1 cellular context compared by ENCODE assay signal in the genomic region with DNA sequence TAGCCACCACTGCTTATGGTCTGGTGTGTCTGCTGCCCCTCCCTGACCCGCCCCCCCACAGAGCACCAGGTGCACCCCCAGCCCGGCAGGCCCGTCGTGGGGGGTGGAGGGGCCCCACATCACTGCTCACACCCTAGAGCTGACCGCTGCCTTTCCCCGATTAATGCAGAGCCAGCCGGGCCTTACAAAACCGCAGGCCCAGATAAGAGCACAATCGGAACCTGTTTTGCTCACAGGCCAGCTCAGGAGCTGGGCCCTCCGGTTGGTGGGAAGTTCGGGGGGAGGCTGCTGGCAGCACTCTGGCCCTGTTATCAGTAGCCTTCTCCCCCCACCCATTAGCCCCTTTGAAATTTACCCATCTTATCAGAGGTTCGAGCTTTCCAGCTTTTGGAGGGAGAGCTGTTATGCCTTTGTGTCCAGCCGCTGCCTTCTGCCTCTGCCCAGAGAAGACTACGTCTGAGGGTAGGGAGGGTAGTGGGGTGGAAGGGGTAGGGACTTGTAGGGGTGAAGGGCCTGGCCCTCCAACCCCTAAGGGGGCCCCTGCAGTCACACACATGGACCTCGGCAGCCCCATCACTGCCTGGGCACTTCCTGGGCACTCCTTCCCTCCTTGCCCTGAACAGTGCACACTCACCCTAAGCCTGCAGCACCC.
TF ChIP-seq lines count a peak whose summit lies in the region.

No MANE protein-coding gene starts in this region.

TF ChIP-seq in GM23338, 12 proteins besides CTCF, POLR2A, EP300 and RAD21 (continued from another document):
- TF ChIP-seq, protein P1, sequence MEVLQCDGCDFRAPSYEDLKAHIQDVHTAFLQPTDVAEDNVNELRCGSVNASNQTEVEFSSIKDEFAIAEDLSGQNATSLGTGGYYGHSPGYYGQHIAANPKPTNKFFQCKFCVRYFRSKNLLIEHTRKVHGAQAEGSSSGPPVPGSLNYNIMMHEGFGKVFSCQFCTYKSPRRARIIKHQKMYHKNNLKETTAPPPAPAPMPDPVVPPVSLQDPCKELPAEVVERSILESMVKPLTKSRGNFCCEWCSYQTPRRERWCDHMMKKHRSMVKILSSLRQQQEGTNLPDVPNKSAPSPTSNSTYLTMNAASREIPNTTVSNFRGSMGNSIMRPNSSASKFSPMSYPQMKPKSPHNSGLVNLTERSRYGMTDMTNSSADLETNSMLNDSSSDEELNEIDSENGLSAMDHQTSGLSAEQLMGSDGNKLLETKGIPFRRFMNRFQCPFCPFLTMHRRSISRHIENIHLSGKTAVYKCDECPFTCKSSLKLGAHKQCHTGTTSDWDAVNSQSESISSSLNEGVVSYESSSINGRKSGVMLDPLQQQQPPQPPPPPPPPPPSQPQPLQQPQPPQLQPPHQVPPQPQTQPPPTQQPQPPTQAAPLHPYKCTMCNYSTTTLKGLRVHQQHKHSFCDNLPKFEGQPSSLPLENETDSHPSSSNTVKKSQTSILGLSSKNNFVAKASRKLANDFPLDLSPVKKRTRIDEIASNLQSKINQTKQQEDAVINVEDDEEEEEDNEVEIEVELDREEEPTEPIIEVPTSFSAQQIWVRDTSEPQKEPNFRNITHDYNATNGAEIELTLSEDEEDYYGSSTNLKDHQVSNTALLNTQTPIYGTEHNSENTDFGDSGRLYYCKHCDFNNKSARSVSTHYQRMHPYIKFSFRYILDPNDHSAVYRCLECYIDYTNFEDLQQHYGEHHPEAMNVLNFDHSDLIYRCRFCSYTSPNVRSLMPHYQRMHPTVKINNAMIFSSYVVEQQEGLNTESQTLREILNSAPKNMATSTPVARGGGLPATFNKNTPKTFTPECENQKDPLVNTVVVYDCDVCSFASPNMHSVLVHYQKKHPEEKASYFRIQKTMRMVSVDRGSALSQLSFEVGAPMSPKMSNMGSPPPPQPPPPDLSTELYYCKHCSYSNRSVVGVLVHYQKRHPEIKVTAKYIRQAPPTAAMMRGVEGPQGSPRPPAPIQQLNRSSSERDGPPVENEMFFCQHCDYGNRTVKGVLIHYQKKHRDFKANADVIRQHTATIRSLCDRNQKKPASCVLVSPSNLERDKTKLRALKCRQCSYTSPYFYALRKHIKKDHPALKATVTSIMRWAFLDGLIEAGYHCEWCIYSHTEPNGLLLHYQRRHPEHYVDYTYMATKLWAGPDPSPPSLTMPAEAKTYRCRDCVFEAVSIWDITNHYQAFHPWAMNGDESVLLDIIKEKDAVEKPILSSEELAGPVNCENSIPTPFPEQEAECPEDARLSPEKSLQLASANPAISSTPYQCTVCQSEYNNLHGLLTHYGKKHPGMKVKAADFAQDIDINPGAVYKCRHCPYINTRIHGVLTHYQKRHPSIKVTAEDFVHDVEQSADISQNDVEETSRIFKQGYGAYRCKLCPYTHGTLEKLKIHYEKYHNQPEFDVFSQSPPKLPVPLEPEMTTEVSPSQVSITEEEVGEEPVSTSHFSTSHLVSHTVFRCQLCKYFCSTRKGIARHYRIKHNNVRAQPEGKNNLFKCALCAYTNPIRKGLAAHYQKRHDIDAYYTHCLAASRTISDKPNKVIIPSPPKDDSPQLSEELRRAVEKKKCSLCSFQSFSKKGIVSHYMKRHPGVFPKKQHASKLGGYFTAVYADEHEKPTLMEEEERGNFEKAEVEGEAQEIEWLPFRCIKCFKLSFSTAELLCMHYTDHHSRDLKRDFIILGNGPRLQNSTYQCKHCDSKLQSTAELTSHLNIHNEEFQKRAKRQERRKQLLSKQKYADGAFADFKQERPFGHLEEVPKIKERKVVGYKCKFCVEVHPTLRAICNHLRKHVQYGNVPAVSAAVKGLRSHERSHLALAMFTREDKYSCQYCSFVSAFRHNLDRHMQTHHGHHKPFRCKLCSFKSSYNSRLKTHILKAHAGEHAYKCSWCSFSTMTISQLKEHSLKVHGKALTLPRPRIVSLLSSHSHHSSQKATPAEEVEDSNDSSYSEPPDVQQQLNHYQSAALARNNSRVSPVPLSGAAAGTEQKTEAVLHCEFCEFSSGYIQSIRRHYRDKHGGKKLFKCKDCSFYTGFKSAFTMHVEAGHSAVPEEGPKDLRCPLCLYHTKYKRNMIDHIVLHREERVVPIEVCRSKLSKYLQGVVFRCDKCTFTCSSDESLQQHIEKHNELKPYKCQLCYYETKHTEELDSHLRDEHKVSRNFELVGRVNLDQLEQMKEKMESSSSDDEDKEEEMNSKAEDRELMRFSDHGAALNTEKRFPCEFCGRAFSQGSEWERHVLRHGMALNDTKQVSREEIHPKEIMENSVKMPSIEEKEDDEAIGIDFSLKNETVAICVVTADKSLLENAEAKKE (CRISPR knock-in tag; IDR thresholded peaks at IDR 0.05): no peak
- no peak for TF ChIP-seq JUNB (IDR thresholded peaks at IDR 0.05; ENCODE audit: unreplicated experiment)
- no peak for TF ChIP-seq EZH2 (IDR thresholded peaks at IDR 0.05; ENCODE audit: low read depth, unreplicated experiment)
- TF ChIP-seq CREB1 (CRISPR knock-in tag; IDR thresholded peaks at IDR 0.05; ENCODE audit: low read depth): no peak
- no peak for TF ChIP-seq EZH2phosphoT487 (IDR thresholded peaks at IDR 0.05; ENCODE audit: unreplicated experiment)
- TF ChIP-seq STAT1 (IDR thresholded peaks at IDR 0.05; ENCODE audit: unreplicated experiment): no peak
- no peak for TF ChIP-seq ZNF114 (CRISPR knock-in tag; IDR thresholded peaks at IDR 0.05)
- TF ChIP-seq POLR2AphosphoS5 (IDR thresholded peaks at IDR 0.05; ENCODE audit: low read depth): no peak
- TF ChIP-seq NANOG (IDR thresholded peaks at IDR 0.05; ENCODE audit: borderline replicate concordance): no peak
- TF ChIP-seq, protein P2, sequence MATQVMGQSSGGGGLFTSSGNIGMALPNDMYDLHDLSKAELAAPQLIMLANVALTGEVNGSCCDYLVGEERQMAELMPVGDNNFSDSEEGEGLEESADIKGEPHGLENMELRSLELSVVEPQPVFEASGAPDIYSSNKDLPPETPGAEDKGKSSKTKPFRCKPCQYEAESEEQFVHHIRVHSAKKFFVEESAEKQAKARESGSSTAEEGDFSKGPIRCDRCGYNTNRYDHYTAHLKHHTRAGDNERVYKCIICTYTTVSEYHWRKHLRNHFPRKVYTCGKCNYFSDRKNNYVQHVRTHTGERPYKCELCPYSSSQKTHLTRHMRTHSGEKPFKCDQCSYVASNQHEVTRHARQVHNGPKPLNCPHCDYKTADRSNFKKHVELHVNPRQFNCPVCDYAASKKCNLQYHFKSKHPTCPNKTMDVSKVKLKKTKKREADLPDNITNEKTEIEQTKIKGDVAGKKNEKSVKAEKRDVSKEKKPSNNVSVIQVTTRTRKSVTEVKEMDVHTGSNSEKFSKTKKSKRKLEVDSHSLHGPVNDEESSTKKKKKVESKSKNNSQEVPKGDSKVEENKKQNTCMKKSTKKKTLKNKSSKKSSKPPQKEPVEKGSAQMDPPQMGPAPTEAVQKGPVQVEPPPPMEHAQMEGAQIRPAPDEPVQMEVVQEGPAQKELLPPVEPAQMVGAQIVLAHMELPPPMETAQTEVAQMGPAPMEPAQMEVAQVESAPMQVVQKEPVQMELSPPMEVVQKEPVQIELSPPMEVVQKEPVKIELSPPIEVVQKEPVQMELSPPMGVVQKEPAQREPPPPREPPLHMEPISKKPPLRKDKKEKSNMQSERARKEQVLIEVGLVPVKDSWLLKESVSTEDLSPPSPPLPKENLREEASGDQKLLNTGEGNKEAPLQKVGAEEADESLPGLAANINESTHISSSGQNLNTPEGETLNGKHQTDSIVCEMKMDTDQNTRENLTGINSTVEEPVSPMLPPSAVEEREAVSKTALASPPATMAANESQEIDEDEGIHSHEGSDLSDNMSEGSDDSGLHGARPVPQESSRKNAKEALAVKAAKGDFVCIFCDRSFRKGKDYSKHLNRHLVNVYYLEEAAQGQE (IDR thresholded peaks at IDR 0.05; ENCODE audit: unreplicated experiment): no peak
- TF ChIP-seq, protein P3, sequence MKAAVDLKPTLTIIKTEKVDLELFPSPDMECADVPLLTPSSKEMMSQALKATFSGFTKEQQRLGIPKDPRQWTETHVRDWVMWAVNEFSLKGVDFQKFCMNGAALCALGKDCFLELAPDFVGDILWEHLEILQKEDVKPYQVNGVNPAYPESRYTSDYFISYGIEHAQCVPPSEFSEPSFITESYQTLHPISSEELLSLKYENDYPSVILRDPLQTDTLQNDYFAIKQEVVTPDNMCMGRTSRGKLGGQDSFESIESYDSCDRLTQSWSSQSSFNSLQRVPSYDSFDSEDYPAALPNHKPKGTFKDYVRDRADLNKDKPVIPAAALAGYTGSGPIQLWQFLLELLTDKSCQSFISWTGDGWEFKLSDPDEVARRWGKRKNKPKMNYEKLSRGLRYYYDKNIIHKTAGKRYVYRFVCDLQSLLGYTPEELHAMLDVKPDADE (IDR thresholded peaks at IDR 0.05): no peak
